Comparison of ENCODE assay signal across 11 cellular contexts in the genomic region with DNA sequence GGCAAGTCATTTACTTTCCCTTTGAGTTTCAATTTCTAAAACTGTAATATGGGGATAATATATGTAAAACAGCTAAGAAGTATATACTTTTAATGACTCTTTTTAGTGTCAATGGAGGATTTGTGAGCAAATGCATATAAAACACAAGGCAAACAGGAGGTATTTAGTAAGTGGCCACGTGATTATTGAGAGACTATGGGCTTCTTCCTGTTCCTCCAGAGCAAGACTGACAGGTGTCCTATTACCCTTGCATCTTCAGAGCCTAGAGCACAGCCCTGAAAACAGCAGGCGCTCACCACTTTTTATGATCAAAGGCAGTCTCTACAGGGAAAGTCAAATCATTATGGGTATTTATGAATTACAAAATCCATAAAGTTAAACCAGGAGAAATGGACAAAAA. TPM values are rescaled to one million over a fixed set of nuclear protein-coding genes. Genes with fewer than 3 reads are reported as not detected.
DNase-seq lines count a peak whose midpoint lies in the region; ATAC-seq and TF ChIP-seq lines count a peak whose summit lies in the region.
"Had no signal": no experiment of that assay in that cellular context is flagged by ENCODE, and none has a peak within 500 bp of the region (broad histone marks: within the 10 kb centered on the region; RNA-seq: fewer than 3 reads in every experiment).

No MANE protein-coding gene starts in this region.

- WGBS in esophagus muscularis mucosa: 79% methylated on average over 2 of the region's 2 CpGs

- TF ChIP-seq EP300 in esophagus muscularis mucosa (IDR thresholded peaks at IDR 0.05): no peak

- H3K27ac ChIP-seq in OCI-LY7 (ENCODE audit: low read depth, low read length, poor library complexity, severe bottlenecking) (no peak overlapping the region), esophagus muscularis mucosa (replicated peaks in 1 of 4) (no peak overlapping the region)

- TF ChIP-seq CTCF in OCI-LY7 (conservative IDR thresholded peaks at IDR 0.05; ENCODE audit: low read length) (no peak), esophagus muscularis mucosa (IDR thresholded peaks at IDR 0.05) (no peak), type B pancreatic cell (conservative IDR thresholded peaks at IDR 0.05) (no peak)

- H3K4me1 Mint-ChIP-seq in stimulated activated naive CD8-positive, alpha-beta T cell treated with anti-CD3 and anti-CD28 coated beads, Interleukin-15, Interleukin-2, amounts not matched to agents 100 ng/mL and 50 ng/mL, for 24 hours (ENCODE audit: low read depth): peaks cover 22% of the 10 kb centered on the region
- peaks cover 52% of the 10 kb centered on the region for H3K4me1 Mint-ChIP-seq in type B pancreatic cell (ENCODE audit: unreplicated experiment)

- BruUV-seq in OCI-LY7 (replicated peaks; lab: Mats Ljungman, UMichigan): no TSS peak

- H3K4me3 Mint-ChIP-seq in stimulated activated naive CD8-positive, alpha-beta T cell treated with anti-CD3 and anti-CD28 coated beads, Interleukin-15, Interleukin-2, amounts not matched to agents 100 ng/mL and 50 ng/mL, for 24 hours: peak overlapping the region; percentile 78
- peak overlapping the region; percentile 95 for H3K4me3 Mint-ChIP-seq in type B pancreatic cell

- no peak for DNase-seq in stimulated activated naive CD8-positive, alpha-beta T cell treated with anti-CD3 and anti-CD28 coated beads, Interleukin-15, Interleukin-2, amounts not matched to agents 100 U/mL and 50 U/mL, for 24 hours
- DNase-seq in OCI-LY7 (ENCODE audit: low spot score): peak; percentile 46
- DNase-seq in esophagus muscularis mucosa (ENCODE audit: extremely low spot score): peak; percentile 26
- DNase-seq in type B pancreatic cell (ENCODE audit: extremely low spot score, unreplicated experiment): no peak
- no peak for DNase-seq in MG63
- DNase-seq: aorta, COR-L47 had no signal

- H3K4me2 ChIP-seq in OCI-LY7 (ENCODE audit: low read length): peak overlapping the region; percentile 13; the same call in 1 of the 2 replicates

- H3K36me3 ChIP-seq in OCI-LY7 (ENCODE audit: insufficient read depth, low read length) (no peaks in the 10 kb centered on the region), esophagus muscularis mucosa (no peaks in the 10 kb centered on the region), MG63 (no peaks in the 10 kb centered on the region)

- H3K79me2 ChIP-seq in OCI-LY7 (ENCODE audit: insufficient read depth, low read depth, low read length): no peaks in the 10 kb centered on the region

- peaks cover 29% of the 10 kb centered on the region for H3K4me1 ChIP-seq in OCI-LY7 (ENCODE audit: insufficient read depth, low read length, poor library complexity, severe bottlenecking)
- peaks cover 6 to 31% (median 18%) of the 10 kb centered on the region in 4 donors for H3K4me1 ChIP-seq in esophagus muscularis mucosa

- H3K9me3 ChIP-seq in OCI-LY7 (ENCODE audit: low read length) (no peaks in the 10 kb centered on the region), esophagus muscularis mucosa (no peaks in the 10 kb centered on the region), MG63 (no peaks in the 10 kb centered on the region)

- peaks cover 66% of the 10 kb centered on the region for H3K27me3 Mint-ChIP-seq in stimulated activated naive CD8-positive, alpha-beta T cell treated with anti-CD3 and anti-CD28 coated beads, Interleukin-15, Interleukin-2, amounts not matched to agents 100 ng/mL and 50 ng/mL, for 24 hours
- H3K27me3 Mint-ChIP-seq in type B pancreatic cell: peaks cover 32% of the 10 kb centered on the region

- POLR2A ChIA-PET in OCI-LY7 (lab: Charles Lee): interaction anchor here (0.7 to 1.6 kb wide), 2 partner anchors 96 to 248 kb away, joined by 3 to 4 read pairs; no protein-coding TSS in a partner anchor

- H3K4me3 ChIP-seq in OCI-LY7 (ENCODE audit: low read depth, low read length, poor library complexity, severe bottlenecking) (no peak overlapping the region), esophagus muscularis mucosa (no peak overlapping the region), MG63 (no peak overlapping the region)
- H3K4me3 ChIP-seq: GM12878 had no signal

- peak overlapping the region; percentile 35; the same call in 1 of the 2 replicates for H2AFZ ChIP-seq in OCI-LY7 (ENCODE audit: low read length)

- no peak for ATAC-seq in stimulated activated naive CD8-positive, alpha-beta T cell treated with anti-CD3 and anti-CD28 coated beads, Interleukin-15, Interleukin-2, amounts not matched to agents 100 U/mL and 50 U/mL, for 24 hours
- no peak for ATAC-seq in GM21526 (IDR thresholded peaks at IDR 0.05; ENCODE audit: low FRiP score, unreplicated experiment)
- ATAC-seq in HG03280 (IDR thresholded peaks at IDR 0.05; ENCODE audit: unreplicated experiment): no peak

- H3K9me2 ChIP-seq in OCI-LY7 (ENCODE audit: insufficient read depth, low read length): no peaks in the 10 kb centered on the region

- no peaks in the 10 kb centered on the region for H3K36me3 Mint-ChIP-seq in stimulated activated naive CD8-positive, alpha-beta T cell treated with anti-CD3 and anti-CD28 coated beads, Interleukin-15, Interleukin-2, amounts not matched to agents 100 ng/mL and 50 ng/mL, for 24 hours (ENCODE audit: low read depth)
- H3K36me3 Mint-ChIP-seq in type B pancreatic cell: no peaks in the 10 kb centered on the region

- H3K27me3 ChIP-seq in esophagus muscularis mucosa: peaks cover 0 to 15% (median 0%) of the 10 kb centered on the region in 4 donors
- H3K27me3 ChIP-seq in MG63: no peaks in the 10 kb centered on the region

- intact Hi-C loops in OCI-LY7 (cut with micrococcal nuclease; ENCODE audit: unreplicated experiment): loop anchor here (1.0 to 10.0 kb wide), 5 partner anchors 94 to 472 kb away; no protein-coding TSS in a partner anchor
- intact Hi-C loops in esophagus muscularis mucosa (cut with DNase I): loop anchor here (5.0 to 10.0 kb wide), 4 partner anchors 78 to 472 kb away; no protein-coding TSS in a partner anchor

- CTCF ChIA-PET in OCI-LY7 (lab: Charles Lee; ENCODE audit: unreplicated experiment): no interaction called here

- no peak for TF ChIP-seq POLR2A in esophagus muscularis mucosa (IDR thresholded peaks at IDR 0.05; ENCODE audit: low read depth)

- no peaks in the 10 kb centered on the region for H3K9me3 Mint-ChIP-seq in stimulated activated naive CD8-positive, alpha-beta T cell treated with anti-CD3 and anti-CD28 coated beads, Interleukin-15, Interleukin-2, amounts not matched to agents 100 ng/mL and 50 ng/mL, for 24 hours
- no peaks in the 10 kb centered on the region for H3K9me3 Mint-ChIP-seq in type B pancreatic cell

- no peak overlapping the region for H3K27ac Mint-ChIP-seq in stimulated activated naive CD8-positive, alpha-beta T cell treated with anti-CD3 and anti-CD28 coated beads, Interleukin-15, Interleukin-2, amounts not matched to agents 100 ng/mL and 50 ng/mL, for 24 hours
- H3K27ac Mint-ChIP-seq in type B pancreatic cell: peak overlapping the region; percentile 19

- no peaks in the 10 kb centered on the region for H4K20me1 ChIP-seq in OCI-LY7 (ENCODE audit: insufficient read depth, low read length)

RNA-seq across cellular contexts. Expression of a gene that starts 0.9 kb away (rescaled TPM):
- total RNA-seq in OCI-LY7 (2014; rRNA removed; shearing (Covaris generic)): 0.47 and 0.85 TPM in 2 replicates
- 1.4 and 2.5 TPM in 2 replicates for total RNA-seq in OCI-LY7 (2022)
- total RNA-seq in esophagus muscularis mucosa: 1 to 10 TPM; 5.1 to 7.3 (median 6.5) TPM
- total RNA-seq in type B pancreatic cell (ENCODE audit: low replicate concordance): 14.9 and 32.0 TPM in 2 replicates
- total RNA-seq in MG63 (2014; rRNA removed; shearing (Covaris generic); ENCODE audit: low replicate concordance): 1.4 and 2.3 TPM in 2 replicates

Comparison
In these comparisons a context has a peak if more than half of its experiments do, and no peak if none do; other contexts are left out.
1. DNase-seq: peak in OCI-LY7 (single experiment) and esophagus muscularis mucosa (single experiment); none in stimulated activated naive CD8-positive, alpha-beta T cell treated with anti-CD3 and anti-CD28 coated beads, Interleukin-15, Interleukin-2, amounts not matched to agents 100 U/mL and 50 U/mL, for 24 hours (single experiment), type B pancreatic cell (single experiment) and MG63 (single experiment).